23 cellular contexts compared by ENCODE assay signal in genomic region chr16:69511641-69512040, GRCh38.
"Had no signal": no experiment of that assay in that cellular context is flagged by ENCODE, and none has a peak within 500 bp of the region (broad histone marks: within the 10 kb centered on the region; RNA-seq: fewer than 3 reads in every experiment).

No MANE protein-coding gene starts in this region.

- DNase-seq: activated CD4-positive, alpha-beta T cell treated with anti-CD3 and anti-CD28 coated beads for 48 hours; activated CD4-positive, alpha-beta T cell treated with anti-CD3 and anti-CD28 coated beads, Interleukin-2, amount 50 U/mL, for 48 hours; activated CD8-positive, alpha-beta memory T cell treated with anti-CD3 and anti-CD28 coated beads, Interleukin-2, amount 50 U/mL, for 4 hours; activated gamma-delta T cell treated with Interleukin-2 at 50 U/mL for 16 hours; activated naive CD4-positive, alpha-beta T cell treated with anti-CD3 and anti-CD28 coated beads, Interleukin-2, amount 50 U/mL, for 16 hours; activated T-cell treated with anti-CD3 and anti-CD28 coated beads, Interleukin-2, amount 50 U/mL, for 24 hours; amygdala; central memory CD4-positive, alpha-beta T cell; foreskin keratinocyte; heart left ventricle; hypothalamus; immature natural killer cell; natural killer cell; occipital lobe; psoas muscle; sigmoid colon; small intestine; stimulated activated CD4-positive, alpha-beta T cell treated with anti-CD3 and anti-CD28 coated beads, Interleukin-4, amount 100 ng/mL, for 24 hours; T-helper 9 cell; WERI-Rb-1 had no signal

- ATAC-seq: activated CD4-positive, CD25-positive, alpha-beta regulatory T cell treated with anti-CD3 and anti-CD28 coated beads, Interleukin-2, amount 50 U/mL, for 24 hours; esophagus mucosa; foreskin keratinocyte; heart left ventricle; natural killer cell; psoas muscle; stimulated activated effector memory CD8-positive, alpha-beta T cell treated with anti-CD3 and anti-CD28 coated beads, Interleukin-12 subunit alpha, Interleukin-12 subunit beta, amount 100 ng/mL, for 72 hours had no signal
